Comparison of ENCODE assay signal across 8 cellular contexts in genomic region chr19:2274185-2274711, GRCh38. TPM values are rescaled to one million over a fixed set of nuclear protein-coding genes. Genes with fewer than 3 reads are reported as not detected.
DNase-seq lines count a peak whose midpoint lies in the region; ATAC-seq and TF ChIP-seq lines count a peak whose summit lies in the region.

No MANE protein-coding gene starts in this region.

- peaks cover 57% of the 10 kb centered on the region for H3K4me1 ChIP-seq in suprapubic skin

- TF ChIP-seq CTCF in VCaP (conservative IDR thresholded peaks at IDR 0.05) (no peak), suprapubic skin (IDR thresholded peaks at IDR 0.05) (no peak)

- H3K4me3 Mint-ChIP-seq in T-helper 2 cell treated with Interferon-gamma antibody and Interleukin-4, amounts not matched to agents 5 μg/mL and 100 μg/mL, for 36 hours, result peak overlapping the region; percentile 58
- peak overlapping the region; percentile 66 to 77 (median 67) for H3K4me3 Mint-ChIP-seq in immature natural killer cell

- H3K36me3 Mint-ChIP-seq in T-helper 2 cell treated with Interferon-gamma antibody and Interleukin-4, amounts not matched to agents 5 μg/mL and 100 μg/mL, for 36 hours (ENCODE audit: low read depth), result peaks cover 32% of the 10 kb centered on the region
- peaks cover 4 to 12% (median 12%) of the 10 kb centered on the region in 3 donors for H3K36me3 Mint-ChIP-seq in immature natural killer cell

- no peaks in the 10 kb centered on the region for H3K27me3 ChIP-seq in suprapubic skin

- H3K27ac ChIP-seq in VCaP, result peak overlapping the region; percentile 91; the same call in 1 of the 2 replicates
- no peak overlapping the region for H3K27ac ChIP-seq in suprapubic skin

- ATAC-seq in HG03039 (IDR thresholded peaks at IDR 0.05; ENCODE audit: unreplicated experiment), result no peak

- no peaks in the 10 kb centered on the region for H3K9me3 Mint-ChIP-seq in T-helper 2 cell treated with Interferon-gamma antibody and Interleukin-4, amounts not matched to agents 5 μg/mL and 100 μg/mL, for 36 hours
- no peaks in the 10 kb centered on the region for H3K9me3 Mint-ChIP-seq in immature natural killer cell

- peaks cover 24% of the 10 kb centered on the region for H3K4me1 Mint-ChIP-seq in T-helper 2 cell treated with Interferon-gamma antibody and Interleukin-4, amounts not matched to agents 5 μg/mL and 100 μg/mL, for 36 hours (ENCODE audit: low read depth)
- peaks cover 33 to 34% of the 10 kb centered on the region in 2 donors for H3K4me1 Mint-ChIP-seq in immature natural killer cell

- peak overlapping the region; percentile 99 for H3K4me3 ChIP-seq in suprapubic skin

- TF ChIP-seq POLR2A in suprapubic skin (IDR thresholded peaks at IDR 0.05), result no peak

- no peak for DNase-seq in T-helper 2 cell treated with Interferon-gamma antibody and Interleukin-4, amounts not matched to agents 5 μg/mL and 100 μg/mL, for 36 hours (ENCODE audit: low spot score)
- DNase-seq in T-helper 2 cell, result no peak
- no peak for DNase-seq in immature natural killer cell
- DNase-seq in suprapubic skin (ENCODE audit: low spot score in 2 of 2), result peak in 1 of 2 donors; percentile 62
- no peak for DNase-seq in NCI-H187 (lab: John Stamatoyannopoulos, UW)
- no peak for DNase-seq in dermis blood vessel endothelial cell

- peak overlapping the region; percentile 79 for H3K27ac Mint-ChIP-seq in T-helper 2 cell treated with Interferon-gamma antibody and Interleukin-4, amounts not matched to agents 5 μg/mL and 100 μg/mL, for 36 hours
- H3K27ac Mint-ChIP-seq in immature natural killer cell, result peak overlapping the region; percentile 81 to 89 (median 88)

- H3K27me3 Mint-ChIP-seq in T-helper 2 cell treated with Interferon-gamma antibody and Interleukin-4, amounts not matched to agents 5 μg/mL and 100 μg/mL, for 36 hours (ENCODE audit: low read depth), result no peaks in the 10 kb centered on the region
- peaks cover 43 to 51% (median 44%) of the 10 kb centered on the region in 3 donors for H3K27me3 Mint-ChIP-seq in immature natural killer cell (ENCODE audit: low read depth in 3 of 3)

- WGBS in suprapubic skin, result 90% methylated on average over 9 of the region's 9 CpGs

- H3K36me3 ChIP-seq in suprapubic skin, result peaks cover 23% of the 10 kb centered on the region

- TF ChIP-seq EP300 in suprapubic skin (IDR thresholded peaks at IDR 0.05), result no peak

- H3K9me3 ChIP-seq in suprapubic skin, result no peaks in the 10 kb centered on the region

RNA-seq across cellular contexts. Expression of gene PEAK3, which starts 7.7 kb away (rescaled TPM):
- 10 to 100 TPM in 1 of 3 donors, 1 to 10 TPM in 1, under 1 TPM in 1; 0.96 to 10.8 (median 2.5) TPM for polyA plus RNA-seq in immature natural killer cell
- total RNA-seq in suprapubic skin, result 1 to 10 TPM in 1 of 4 donors, under 1 TPM in 1, not detected in 2; 0.55 to 1.4 TPM
- total RNA-seq in dermis blood vessel endothelial cell, result 0.17 and 0.19 TPM in 2 replicates

RNA-seq across cellular contexts. Expression of gene JSRP1, which starts 18.0 kb away (rescaled TPM):
- under 1 TPM in 1 of 3 donors, not detected in 2; 0.94 TPM for polyA plus RNA-seq in immature natural killer cell
- total RNA-seq in suprapubic skin (not detected), dermis blood vessel endothelial cell (0.17 TPM in 1 of 2 replicates, not detected in the other)

RNA-seq across cellular contexts. Expression of gene AMH, which starts 25.1 kb away (rescaled TPM):
- not detected for polyA plus RNA-seq in immature natural killer cell
- total RNA-seq in suprapubic skin, result 1 to 10 TPM; 1.7 to 4.3 (median 3.0) TPM
- 1.3 and 1.5 TPM in 2 replicates for total RNA-seq in dermis blood vessel endothelial cell

RNA-seq across cellular contexts. Expression of gene LINGO3, which starts 33.7 kb away (rescaled TPM):
- polyA plus RNA-seq in immature natural killer cell, result 10 to 100 TPM in 1 of 3 donors, 1 to 10 TPM in 2; 2.7 to 13.2 (median 2.7) TPM
- not detected for total RNA-seq in suprapubic skin
- not detected in 2 replicates for total RNA-seq in dermis blood vessel endothelial cell

RNA-seq across cellular contexts. Expression of gene SF3A2, which starts 37.6 kb away (rescaled TPM):
- 10 to 100 TPM in 2 of 3 donors, 1 to 10 TPM in 1; 6.2 to 40.9 (median 11.1) TPM for polyA plus RNA-seq in immature natural killer cell
- total RNA-seq in suprapubic skin (100 to 1,000 TPM in 1 of 4 donors, 10 to 100 TPM in 3; 48.0 to 103 (median 64.8) TPM), dermis blood vessel endothelial cell (43.4 and 93.6 TPM in 2 replicates)
